Comparison of ENCODE assay signal across 7 cellular contexts in genomic region chrX:132490086-132490419, GRCh38. TPM values are rescaled to one million over a fixed set of nuclear protein-coding genes. Genes with fewer than 3 reads are reported as not detected.
DNase-seq lines count a peak whose midpoint lies in the region; ATAC-seq and TF ChIP-seq lines count a peak whose summit lies in the region.

No MANE protein-coding gene starts in this region.

- H3K79me2 ChIP-seq in osteoblast (ENCODE audit: insufficient read depth, low read length), result no peaks in the 10 kb centered on the region

- no peaks in the 10 kb centered on the region for H4K20me1 ChIP-seq in osteoblast (ENCODE audit: insufficient read depth, low read length)

- TF ChIP-seq CTCF in osteoblast (IDR thresholded peaks at IDR 0.05; ENCODE audit: extremely low read depth, low read depth, low read length), result no peak

- H3K4me1 ChIP-seq in ectodermal cell (ENCODE audit: control insufficient read depth, insufficient read depth, low read length), result no peaks in the 10 kb centered on the region
- no peaks in the 10 kb centered on the region for H3K4me1 ChIP-seq in osteoblast (ENCODE audit: insufficient read depth, low read length)

- peaks cover 31% of the 10 kb centered on the region for H3K27me3 ChIP-seq in H7 (ENCODE audit: control insufficient read depth, insufficient read depth, low read length)
- H3K27me3 ChIP-seq in ectodermal cell (ENCODE audit: control insufficient read depth, insufficient read depth, low read length, poor library complexity, severe bottlenecking), result peaks cover 29% of the 10 kb centered on the region
- peaks cover 16% of the 10 kb centered on the region for H3K27me3 ChIP-seq in osteoblast (ENCODE audit: insufficient read depth, low read length)

- H3K4me3 ChIP-seq in H7 (ENCODE audit: insufficient read depth, low read depth, low read length), result peak overlapping the region; percentile 62
- H3K4me3 ChIP-seq in ectodermal cell (ENCODE audit: insufficient read depth, low read depth, low read length), result peak overlapping the region; percentile 46
- peak overlapping the region; percentile 69 for H3K4me3 ChIP-seq in osteoblast (ENCODE audit: insufficient read depth, low read length)

- peak overlapping the region; percentile 38 for H2AFZ ChIP-seq in osteoblast (ENCODE audit: low read length)

- ATAC-seq in GM18505 (IDR thresholded peaks at IDR 0.05; ENCODE audit: unreplicated experiment), result peak; percentile 9

- TF ChIP-seq POLR2A in GM18505 (IDR thresholded peaks at IDR 0.05; ENCODE audit: borderline replicate concordance, extremely low read depth, insufficient read depth, insufficient read length), result no peak
- no peak for TF ChIP-seq POLR2A in erythroblast (IDR thresholded peaks at IDR 0.05; ENCODE audit: low read length)

- no peak overlapping the region for H3K27ac ChIP-seq in ectodermal cell (ENCODE audit: insufficient read depth, low read depth, low read length, poor library complexity, severe bottlenecking)
- H3K27ac ChIP-seq in osteoblast (ENCODE audit: low read depth, low read length), result no peak overlapping the region

- DNase-seq in H7 (peak; percentile 35), NCI-H526 treated with DMSO at 0.1 percent for 48 hours (lab: John Stamatoyannopoulos, UW) (peak; percentile 44), osteoblast (ENCODE audit: insufficient read length, low spot score, missing footprints) (no peak), erythroblast (lab: John Stamatoyannopoulos, UW) (no peak)
- no peak for DNase-seq in stimulated activated CD4-positive, alpha-beta T cell treated with anti-CD3 and anti-CD28 coated beads, Interleukin-4, amount 100 ng/mL, for 1 hour

- H3K4me2 ChIP-seq in osteoblast (ENCODE audit: insufficient read depth, low read length), result peak overlapping the region; percentile 76

- H3K36me3 ChIP-seq in H7 (replicated peaks; ENCODE audit: control insufficient read depth, insufficient read depth, low read length) (no peaks in the 10 kb centered on the region), ectodermal cell (ENCODE audit: control insufficient read depth, insufficient read depth, low read length) (no peaks in the 10 kb centered on the region), osteoblast (ENCODE audit: insufficient read depth, low read length) (no peaks in the 10 kb centered on the region)

- H3K9me3 ChIP-seq in ectodermal cell (ENCODE audit: control insufficient read depth, low read length), result no peaks in the 10 kb centered on the region
- H3K9me3 ChIP-seq in osteoblast (ENCODE audit: low read depth, low read length), result no peaks in the 10 kb centered on the region

- 2 to 9% methylated on average over 10 to 11 of the region's 11 CpGs for WGBS in ectodermal cell, 2 experiments

RNA-seq across cellular contexts. Expression of gene MBNL3, which starts 1.2 kb away (rescaled TPM):
- total RNA-seq in H7 (2014; rRNA removed; shearing (Covaris generic)), result 2.5 and 5.1 TPM in 2 replicates
- 8.9 TPM for polyA plus RNA-seq in ectodermal cell (2013, experiment 1 of 4)
- 7.7 TPM for polyA plus RNA-seq in ectodermal cell (2013, experiment 2 of 4)
- 6.5 TPM for polyA plus RNA-seq in ectodermal cell (2013, experiment 3 of 4)
- polyA plus RNA-seq in ectodermal cell (2013, experiment 4 of 4), result 8.6 TPM
- total RNA-seq in osteoblast, result 1.8 and 2.9 TPM in 2 replicates

Comparison
In these comparisons a context has a peak if more than half of its experiments do, and no peak if none do; other contexts are left out.
1. DNase-seq: peak in H7 (single experiment) and NCI-H526 treated with DMSO at 0.1 percent for 48 hours (single experiment); none in osteoblast (single experiment), stimulated activated CD4-positive, alpha-beta T cell treated with anti-CD3 and anti-CD28 coated beads, Interleukin-4, amount 100 ng/mL, for 1 hour (single experiment) and erythroblast (0 of 2).
2. Peak in every context shown above with its lines, with median percentiles within 50 percentile points of each other: H3K4me3 ChIP-seq.